ENCODE assay signal across 8 cellular contexts in the genomic region with DNA sequence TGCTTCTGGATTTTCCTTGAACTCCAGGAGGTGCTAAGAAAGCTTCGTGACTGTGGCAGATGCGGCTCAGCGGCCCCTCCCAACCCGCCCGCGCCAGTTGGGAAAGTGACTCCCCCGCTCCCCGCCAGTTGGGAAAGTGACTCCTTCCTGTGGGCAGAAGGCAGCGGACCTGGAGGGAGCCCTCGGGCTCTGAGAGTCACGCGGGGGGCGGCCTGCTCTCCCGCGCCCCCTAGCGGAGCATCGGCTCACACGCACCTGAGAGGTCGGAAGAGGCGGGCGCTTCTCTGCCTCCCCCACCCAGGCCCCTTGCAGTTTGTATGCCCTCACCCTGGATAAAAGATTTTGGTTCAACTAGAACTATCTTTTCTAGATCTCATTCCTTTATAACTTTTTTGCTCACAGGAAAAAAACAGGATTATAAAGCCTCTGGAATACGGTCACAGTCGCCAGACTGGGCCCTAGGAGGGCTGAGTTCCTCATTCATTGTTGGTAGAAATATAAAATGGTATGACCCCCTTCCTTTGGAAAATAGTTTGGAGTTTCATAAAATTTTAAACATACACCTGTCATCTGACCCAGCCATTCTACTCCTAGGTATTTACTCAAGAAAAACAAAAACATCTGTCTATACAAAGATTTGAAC.
DNase-seq lines count a peak whose midpoint lies in the region; ATAC-seq and TF ChIP-seq lines count a peak whose summit lies in the region.

No MANE protein-coding gene starts in this region.

- no peak for ATAC-seq in GM19324 (IDR thresholded peaks at IDR 0.05; ENCODE audit: low FRiP score, unreplicated experiment)

- intact Hi-C loops in ascending aorta (cut with DNase I), result loop anchor here (1.0 to 5.0 kb wide), 3 partner anchors 157 to 493 kb away; partner anchors contain the start of gene ERCC6L2

- H3K4me3 ChIP-seq in ascending aorta, result peak overlapping the region; percentile 34 to 48

- H3K36me3 ChIP-seq in ascending aorta, result no peaks in the 10 kb centered on the region

- DNase-seq in CD1c-positive myeloid dendritic cell (ENCODE audit: extremely low spot score) (peak; percentile 64), NCI-H2171 treated with DMSO at 0.1 percent for 48 hours (lab: John Stamatoyannopoulos, UW) (peak; percentile 78), ascending aorta (ENCODE audit: low spot score in 2 of 2) (peak in 1 of 2 donors; percentile 74), iPS-NIHi7 (ENCODE audit: extremely low spot score) (peak; percentile 83), NCI-H1105 treated with DMSO at 0.1 percent for 48 hours (lab: John Stamatoyannopoulos, UW) (no peak), NCI-H2081 (lab: John Stamatoyannopoulos, UW) (no peak)
- DNase-seq in stimulated activated CD4-positive, alpha-beta T cell treated with anti-CD3 and anti-CD28 coated beads, TNF-alpha, amount 100 ng/mL, for 24 hours (ENCODE audit: low read depth in 3 of 3), result peak in 2 of 3 experiments; percentile 22 to 28

- peaks cover 0 to 16% of the 10 kb centered on the region in 2 donors for H3K4me1 ChIP-seq in ascending aorta

- TF ChIP-seq CTCF in ascending aorta (IDR thresholded peaks at IDR 0.05), result peak; percentile 45 to 90 (median 87)

- H3K9me3 ChIP-seq in ascending aorta, result no peaks in the 10 kb centered on the region

- no peak overlapping the region for H3K27ac ChIP-seq in ascending aorta

- no peaks in the 10 kb centered on the region for H3K27me3 ChIP-seq in ascending aorta

Comparison
In these comparisons a context has a peak if more than half of its experiments do, and no peak if none do; other contexts are left out.
1. DNase-seq: peak in CD1c-positive myeloid dendritic cell (single experiment), NCI-H2171 treated with DMSO at 0.1 percent for 48 hours (single experiment), iPS-NIHi7 (single experiment) and stimulated activated CD4-positive, alpha-beta T cell treated with anti-CD3 and anti-CD28 coated beads, TNF-alpha, amount 100 ng/mL, for 24 hours (2 of 3); none in NCI-H1105 treated with DMSO at 0.1 percent for 48 hours (single experiment) and NCI-H2081 (0 of 2).